ENCODE assay signal across 1 cellular context in the genomic region with DNA sequence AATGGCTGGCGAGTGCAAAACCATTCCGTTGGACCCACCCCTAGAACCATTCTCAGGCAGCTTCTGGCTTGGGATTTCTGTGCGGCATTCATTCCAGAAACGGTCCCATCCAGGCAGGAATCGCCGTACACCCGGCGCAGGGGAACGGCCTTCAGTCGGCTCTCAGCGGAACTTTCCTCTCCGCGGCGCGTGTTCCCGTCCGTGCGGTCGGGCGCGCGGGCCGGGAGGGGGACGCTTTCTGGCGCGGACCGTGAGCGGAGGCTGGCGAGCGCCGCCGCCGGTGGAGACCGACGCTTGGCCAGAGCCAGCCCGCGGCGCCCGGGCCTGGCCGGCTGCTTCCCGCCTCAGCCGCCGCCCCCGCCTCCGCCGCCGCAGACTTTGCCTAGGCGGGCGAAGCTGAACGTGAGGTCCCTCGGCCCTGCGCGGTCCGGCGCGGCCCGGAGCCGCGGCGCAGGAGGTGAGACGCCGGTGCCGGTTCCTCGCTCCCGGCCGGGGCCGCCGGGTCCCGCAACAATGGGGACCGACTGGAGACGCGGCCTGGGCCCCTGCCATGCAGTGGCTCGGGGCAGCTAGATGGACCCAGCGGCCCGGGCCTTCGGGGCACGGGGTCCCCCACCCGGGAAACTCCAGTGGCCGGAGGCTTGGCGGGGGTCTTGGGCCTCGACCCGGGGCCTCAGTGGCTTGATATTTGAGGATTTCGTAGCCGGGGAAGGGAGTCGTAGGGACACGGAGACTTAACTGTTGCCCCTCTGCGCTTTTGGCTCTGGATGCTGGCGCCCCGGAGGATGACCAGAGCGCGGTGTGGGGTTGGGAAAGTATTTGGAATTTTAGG.
TF ChIP-seq lines count a peak whose summit lies in the region.

A gene with protein sequence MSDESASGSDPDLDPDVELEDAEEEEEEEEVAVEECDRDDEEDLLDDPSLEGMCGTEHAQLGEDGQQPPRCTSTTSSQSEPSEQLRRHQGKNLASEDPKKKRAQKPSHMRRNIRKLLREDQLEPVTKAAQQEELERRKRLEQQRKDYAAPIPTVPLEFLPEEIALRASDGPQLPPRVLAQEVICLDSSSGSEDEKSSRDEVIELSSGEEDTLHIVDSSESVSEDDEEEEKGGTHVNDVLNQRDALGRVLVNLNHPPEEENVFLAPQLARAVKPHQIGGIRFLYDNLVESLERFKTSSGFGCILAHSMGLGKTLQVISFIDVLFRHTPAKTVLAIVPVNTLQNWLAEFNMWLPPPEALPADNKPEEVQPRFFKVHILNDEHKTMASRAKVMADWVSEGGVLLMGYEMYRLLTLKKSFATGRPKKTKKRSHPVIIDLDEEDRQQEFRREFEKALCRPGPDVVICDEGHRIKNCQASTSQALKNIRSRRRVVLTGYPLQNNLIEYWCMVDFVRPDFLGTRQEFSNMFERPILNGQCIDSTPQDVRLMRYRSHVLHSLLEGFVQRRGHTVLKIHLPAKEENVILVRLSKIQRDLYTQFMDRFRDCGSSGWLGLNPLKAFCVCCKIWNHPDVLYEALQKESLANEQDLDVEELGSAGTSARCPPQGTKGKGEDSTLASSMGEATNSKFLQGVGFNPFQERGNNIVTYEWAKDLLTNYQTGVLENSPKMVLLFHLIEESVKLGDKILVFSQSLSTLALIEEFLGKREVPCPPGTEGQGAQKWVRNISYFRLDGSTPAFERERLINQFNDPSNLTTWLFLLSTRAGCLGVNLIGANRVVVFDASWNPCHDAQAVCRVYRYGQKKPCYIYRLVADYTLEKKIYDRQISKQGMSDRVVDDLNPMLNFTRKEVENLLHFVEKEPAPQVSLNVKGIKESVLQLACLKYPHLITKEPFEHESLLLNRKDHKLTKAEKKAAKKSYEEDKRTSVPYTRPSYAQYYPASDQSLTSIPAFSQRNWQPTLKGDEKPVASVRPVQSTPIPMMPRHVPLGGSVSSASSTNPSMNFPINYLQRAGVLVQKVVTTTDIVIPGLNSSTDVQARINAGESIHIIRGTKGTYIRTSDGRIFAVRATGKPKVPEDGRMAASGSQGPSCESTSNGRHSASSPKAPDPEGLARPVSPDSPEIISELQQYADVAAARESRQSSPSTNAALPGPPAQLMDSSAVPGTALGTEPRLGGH (N-terminal part only) (plus strand): TSS at position 261 of the 832 bp plus-strand sequence. CDS start 51,702 bp downstream, outside the sequence.

TF ChIP-seq in K562, 482 proteins besides CTCF, POLR2A, EP300 and RAD21 (continued from another document and continues in another):
- TF ChIP-seq CEBPZ (IDR thresholded peaks at IDR 0.05; ENCODE audit: borderline replicate concordance, low read depth, low read length) (no peak), ESRRB (CRISPR knock-in tag; IDR thresholded peaks at IDR 0.05; ENCODE audit: borderline replicate concordance) (no peak), MTA1 (IDR thresholded peaks at IDR 0.05; ENCODE audit: borderline replicate concordance) (no peak), HOXB6 (CRISPR knock-in tag; IDR thresholded peaks at IDR 0.05; ENCODE audit: borderline replicate concordance) (no peak), AFF4 (CRISPR knock-in tag; IDR thresholded peaks at IDR 0.05) (no peak; the same call in 1 of the 2 replicates), HCFC1 (IDR thresholded peaks at IDR 0.05; ENCODE audit: low read depth, low read length) (peak; percentile 88), SMARCC2 (IDR thresholded peaks at IDR 0.05; ENCODE audit: low read depth) (no peak), RBM25 (IDR thresholded peaks at IDR 0.05; ENCODE audit: low read depth, low read length, severe bottlenecking) (peak; percentile 61), TBL1XR1 (IDR thresholded peaks at IDR 0.05; ENCODE audit: low read length in 2 of 2) (peak in 1 of 2 experiments; percentile 26; a peak in 1 of 4 replicates), CHD4 (IDR thresholded peaks at IDR 0.05; ENCODE audit: insufficient read depth, insufficient replicate concordance, low read depth, low read length, poor library complexity, severe bottlenecking) (no peak), ZNF668 (CRISPR knock-in tag; IDR thresholded peaks at IDR 0.05) (no peak), ZNF134 (CRISPR knock-in tag; conservative IDR thresholded peaks at IDR 0.05) (no peak), TSC22D4 (tag; IDR thresholded peaks at IDR 0.05) (no peak), STAG1 (CRISPR knock-in tag; IDR thresholded peaks at IDR 0.05; ENCODE audit: borderline replicate concordance) (no peak), PATZ1 (CRISPR knock-in tag; IDR thresholded peaks at IDR 0.05; ENCODE audit: borderline replicate concordance) (no peak), CAMTA2 (CRISPR knock-in tag; conservative IDR thresholded peaks at IDR 0.05) (no peak), NR3C1 (CRISPR knock-in tag; IDR thresholded peaks at IDR 0.05) (no peak), TARDBP (IDR thresholded peaks at IDR 0.05) (peak; percentile 58; the same call in 1 of the 2 replicates)
- TF ChIP-seq, protein P1, sequence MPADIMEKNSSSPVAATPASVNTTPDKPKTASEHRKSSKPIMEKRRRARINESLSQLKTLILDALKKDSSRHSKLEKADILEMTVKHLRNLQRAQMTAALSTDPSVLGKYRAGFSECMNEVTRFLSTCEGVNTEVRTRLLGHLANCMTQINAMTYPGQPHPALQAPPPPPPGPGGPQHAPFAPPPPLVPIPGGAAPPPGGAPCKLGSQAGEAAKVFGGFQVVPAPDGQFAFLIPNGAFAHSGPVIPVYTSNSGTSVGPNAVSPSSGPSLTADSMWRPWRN (IDR thresholded peaks at IDR 0.05; ENCODE audit: low read depth) = no peak
- TF ChIP-seq, protein P2, sequence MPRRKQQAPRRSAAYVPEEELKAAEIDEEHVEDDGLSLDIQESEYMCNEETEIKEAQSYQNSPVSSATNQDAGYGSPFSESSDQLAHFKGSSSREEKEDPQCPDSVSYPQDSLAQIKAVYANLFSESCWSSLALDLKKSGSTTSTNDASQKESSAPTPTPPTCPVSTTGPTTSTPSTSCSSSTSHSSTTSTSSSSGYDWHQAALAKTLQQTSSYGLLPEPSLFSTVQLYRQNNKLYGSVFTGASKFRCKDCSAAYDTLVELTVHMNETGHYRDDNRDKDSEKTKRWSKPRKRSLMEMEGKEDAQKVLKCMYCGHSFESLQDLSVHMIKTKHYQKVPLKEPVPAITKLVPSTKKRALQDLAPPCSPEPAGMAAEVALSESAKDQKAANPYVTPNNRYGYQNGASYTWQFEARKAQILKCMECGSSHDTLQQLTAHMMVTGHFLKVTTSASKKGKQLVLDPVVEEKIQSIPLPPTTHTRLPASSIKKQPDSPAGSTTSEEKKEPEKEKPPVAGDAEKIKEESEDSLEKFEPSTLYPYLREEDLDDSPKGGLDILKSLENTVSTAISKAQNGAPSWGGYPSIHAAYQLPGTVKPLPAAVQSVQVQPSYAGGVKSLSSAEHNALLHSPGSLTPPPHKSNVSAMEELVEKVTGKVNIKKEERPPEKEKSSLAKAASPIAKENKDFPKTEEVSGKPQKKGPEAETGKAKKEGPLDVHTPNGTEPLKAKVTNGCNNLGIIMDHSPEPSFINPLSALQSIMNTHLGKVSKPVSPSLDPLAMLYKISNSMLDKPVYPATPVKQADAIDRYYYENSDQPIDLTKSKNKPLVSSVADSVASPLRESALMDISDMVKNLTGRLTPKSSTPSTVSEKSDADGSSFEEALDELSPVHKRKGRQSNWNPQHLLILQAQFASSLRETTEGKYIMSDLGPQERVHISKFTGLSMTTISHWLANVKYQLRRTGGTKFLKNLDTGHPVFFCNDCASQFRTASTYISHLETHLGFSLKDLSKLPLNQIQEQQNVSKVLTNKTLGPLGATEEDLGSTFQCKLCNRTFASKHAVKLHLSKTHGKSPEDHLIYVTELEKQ (CRISPR knock-in tag; IDR thresholded peaks at IDR 0.05) = no peak
- TF ChIP-seq, protein P3, sequence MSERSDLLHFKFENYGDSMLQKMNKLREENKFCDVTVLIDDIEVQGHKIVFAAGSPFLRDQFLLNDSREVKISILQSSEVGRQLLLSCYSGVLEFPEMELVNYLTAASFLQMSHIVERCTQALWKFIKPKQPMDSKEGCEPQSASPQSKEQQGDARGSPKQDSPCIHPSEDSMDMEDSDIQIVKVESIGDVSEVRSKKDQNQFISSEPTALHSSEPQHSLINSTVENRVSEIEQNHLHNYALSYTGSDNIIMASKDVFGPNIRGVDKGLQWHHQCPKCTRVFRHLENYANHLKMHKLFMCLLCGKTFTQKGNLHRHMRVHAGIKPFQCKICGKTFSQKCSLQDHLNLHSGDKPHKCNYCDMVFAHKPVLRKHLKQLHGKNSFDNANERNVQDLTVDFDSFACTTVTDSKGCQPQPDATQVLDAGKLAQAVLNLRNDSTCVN (CRISPR knock-in tag; IDR thresholded peaks at IDR 0.05) = no peak
- TF ChIP-seq, protein P4, sequence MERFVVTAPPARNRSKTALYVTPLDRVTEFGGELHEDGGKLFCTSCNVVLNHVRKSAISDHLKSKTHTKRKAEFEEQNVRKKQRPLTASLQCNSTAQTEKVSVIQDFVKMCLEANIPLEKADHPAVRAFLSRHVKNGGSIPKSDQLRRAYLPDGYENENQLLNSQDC (CRISPR knock-in tag; IDR thresholded peaks at IDR 0.05) = no peak
- TF ChIP-seq, protein P5, sequence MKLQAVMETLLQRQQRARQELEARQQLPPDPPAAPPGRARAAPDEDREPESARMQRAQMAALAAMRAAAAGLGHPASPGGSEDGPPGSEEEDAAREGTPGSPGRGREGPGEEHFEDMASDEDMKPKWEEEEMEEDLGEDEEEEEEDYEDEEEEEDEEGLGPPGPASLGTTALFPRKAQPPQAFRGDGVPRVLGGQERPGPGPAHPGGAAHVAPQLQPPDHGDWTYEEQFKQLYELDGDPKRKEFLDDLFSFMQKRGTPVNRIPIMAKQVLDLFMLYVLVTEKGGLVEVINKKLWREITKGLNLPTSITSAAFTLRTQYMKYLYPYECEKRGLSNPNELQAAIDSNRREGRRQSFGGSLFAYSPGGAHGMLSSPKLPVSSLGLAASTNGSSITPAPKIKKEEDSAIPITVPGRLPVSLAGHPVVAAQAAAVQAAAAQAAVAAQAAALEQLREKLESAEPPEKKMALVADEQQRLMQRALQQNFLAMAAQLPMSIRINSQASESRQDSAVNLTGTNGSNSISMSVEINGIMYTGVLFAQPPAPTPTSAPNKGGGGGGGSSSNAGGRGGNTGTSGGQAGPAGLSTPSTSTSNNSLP (IDR thresholded peaks at IDR 0.05; ENCODE audit: borderline replicate concordance, low read depth, low read length) = 0 out of 2 replicates have a peak, but pooled peaks have one; percentile 17
- TF ChIP-seq, protein P6, sequence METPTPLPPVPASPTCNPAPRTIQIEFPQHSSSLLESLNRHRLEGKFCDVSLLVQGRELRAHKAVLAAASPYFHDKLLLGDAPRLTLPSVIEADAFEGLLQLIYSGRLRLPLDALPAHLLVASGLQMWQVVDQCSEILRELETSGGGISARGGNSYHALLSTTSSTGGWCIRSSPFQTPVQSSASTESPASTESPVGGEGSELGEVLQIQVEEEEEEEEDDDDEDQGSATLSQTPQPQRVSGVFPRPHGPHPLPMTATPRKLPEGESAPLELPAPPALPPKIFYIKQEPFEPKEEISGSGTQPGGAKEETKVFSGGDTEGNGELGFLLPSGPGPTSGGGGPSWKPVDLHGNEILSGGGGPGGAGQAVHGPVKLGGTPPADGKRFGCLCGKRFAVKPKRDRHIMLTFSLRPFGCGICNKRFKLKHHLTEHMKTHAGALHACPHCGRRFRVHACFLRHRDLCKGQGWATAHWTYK (CRISPR knock-in tag; IDR thresholded peaks at IDR 0.05) = no peak
